ENCODE assay signal across 8 cellular contexts in the genomic region with DNA sequence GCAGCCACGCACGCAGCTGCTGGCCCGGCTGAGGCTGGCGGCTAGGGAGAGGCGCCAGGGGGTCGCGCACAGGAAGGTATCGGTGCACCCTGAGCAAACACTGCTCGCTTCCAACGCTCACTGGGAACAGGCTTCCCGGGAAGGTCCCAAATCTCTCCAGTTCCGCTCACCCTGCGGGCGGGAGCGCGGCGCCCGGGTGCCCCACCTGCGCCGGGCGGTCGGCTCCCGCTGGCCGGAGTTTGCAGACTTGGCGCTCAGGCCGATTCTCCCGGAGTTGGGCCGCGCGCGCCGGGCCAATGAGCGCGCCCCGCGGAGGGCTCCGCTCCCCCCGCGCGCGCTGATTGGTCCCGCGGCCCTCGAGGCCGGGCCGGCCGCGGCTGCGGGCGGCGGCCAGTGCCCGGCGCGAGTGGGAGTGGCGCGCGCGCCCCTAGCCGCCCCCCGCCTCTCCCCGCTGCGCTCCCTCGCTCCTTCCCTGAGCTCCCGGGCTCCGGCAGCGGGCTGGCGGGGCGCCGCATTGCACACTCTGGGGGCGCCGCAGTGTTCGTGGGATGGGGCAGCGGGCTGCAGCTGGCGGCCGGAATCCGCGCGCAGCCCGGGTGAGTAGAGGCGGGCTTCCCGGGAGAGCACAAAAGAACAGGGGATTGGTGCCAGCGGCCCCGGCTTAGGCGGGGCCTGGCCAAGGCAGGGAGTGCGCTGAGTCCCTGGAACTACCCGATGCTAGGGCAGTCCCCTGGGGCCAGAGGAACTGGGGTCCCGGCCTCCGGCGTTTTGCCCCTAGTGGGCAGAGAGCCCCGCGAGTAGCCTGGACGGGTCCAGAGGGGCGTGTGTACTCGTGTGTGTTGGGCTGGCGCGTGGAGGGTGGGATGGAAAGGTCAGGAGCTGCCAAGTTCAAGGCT. TPM values are rescaled to one million over a fixed set of nuclear protein-coding genes. Genes with fewer than 3 reads are reported as not detected.
DNase-seq lines count a peak whose midpoint lies in the region; ATAC-seq and TF ChIP-seq lines count a peak whose summit lies in the region.

A gene with protein sequence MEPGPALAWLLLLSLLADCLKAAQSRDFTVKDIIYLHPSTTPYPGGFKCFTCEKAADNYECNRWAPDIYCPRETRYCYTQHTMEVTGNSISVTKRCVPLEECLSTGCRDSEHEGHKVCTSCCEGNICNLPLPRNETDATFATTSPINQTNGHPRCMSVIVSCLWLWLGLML (plus strand): TSS at position 461 of the 896 bp plus-strand sequence. CDS start 107,122 bp downstream, outside the sequence.

- DNase-seq in DMS 273 treated with DMSO at 0.1 percent for 48 hours (lab: John Stamatoyannopoulos, UW), result peak; percentile 44
- DNase-seq in HL-60 (ENCODE audit: low read depth in 1 of 2, low spot score in 1 of 2), result no peak
- DNase-seq in PC-9, result peak; percentile 54 to 64
- peak; percentile 82 for DNase-seq in dermis blood vessel endothelial cell
- peak; percentile 82 to 85 (median 85) for DNase-seq in right lobe of liver
- peak; percentile 84 for DNase-seq in stomach
- no peak for DNase-seq in activated CD4-positive, alpha-beta T cell treated with anti-CD3 and anti-CD28 coated beads for 48 hours

- H3K9me3 ChIP-seq in PC-9 (ENCODE audit: insufficient read depth, low read depth) (no peaks in the 10 kb centered on the region), right lobe of liver (no peaks in the 10 kb centered on the region), stomach (no peaks in the 10 kb centered on the region)

- ATAC-seq in GM21367 (IDR thresholded peaks at IDR 0.05; ENCODE audit: unreplicated experiment) (peak; percentile 63), right lobe of liver (peak; percentile 92 to 98 (median 95))

- CTCF ChIA-PET in PC-9 (lab: Charles Lee), result no interaction called here

- 4% methylated on average over 13 of the region's 96 CpGs for WGBS in right lobe of liver (ENCODE audit: insufficient coverage, low coverage, low lambda C conversion rate, missing lambda C conversion rate)
- 0 to 3% (median 2%) methylated on average over 36 to 96 of the region's 96 CpGs for WGBS in stomach, 5 donors

- H3K4me1 ChIP-seq in PC-9 (replicated peaks; ENCODE audit: insufficient read depth), result peaks cover 6% of the 10 kb centered on the region; the same call in 1 of the 2 replicates
- peaks cover 0 to 5% (median 0%) of the 10 kb centered on the region in 4 donors for H3K4me1 ChIP-seq in right lobe of liver
- peaks cover 7 to 24% (median 16%) of the 10 kb centered on the region in 4 donors for H3K4me1 ChIP-seq in stomach

- intact Hi-C loops in PC-9 (cut with micrococcal nuclease; ENCODE audit: unreplicated experiment) (no loop called here), right lobe of liver (cut with DNase I) (no loop called here), stomach (cut with DNase I; ENCODE audit: low total_unique reads) (no loop called here)

- H3K4me3 ChIP-seq in HL-60 (replicated peaks; ENCODE audit: insufficient read depth, low read length) (peak within 1 kb of the TSS; percentile 35), PC-9 (peak within 1 kb of the TSS; percentile 85), right lobe of liver (peak within 1 kb of the TSS; percentile 59 to 81 (median 64)), stomach (peak within 1 kb of the TSS; percentile 65 to 80 (median 69))

- H3K36me3 ChIP-seq in PC-9 (ENCODE audit: low read depth) (no peaks in the 10 kb centered on the region), right lobe of liver (no peaks in the 10 kb centered on the region), stomach (no peaks in the 10 kb centered on the region)

- peaks cover 4% of the 10 kb centered on the region; the same call in 1 of the 2 replicates for H3F3A ChIP-seq in PC-9 (ENCODE audit: insufficient read depth, low read depth)

- peak within 1 kb of the TSS; percentile 96 for H2AFZ ChIP-seq in PC-9

- no peak for TF ChIP-seq EP300 in stomach (IDR thresholded peaks at IDR 0.05)

- peak within 1 kb of the TSS; percentile 83 for H3K4me2 ChIP-seq in PC-9

- H4K20me1 ChIP-seq in PC-9 (ENCODE audit: insufficient read depth), result no peaks in the 10 kb centered on the region

- no peak within 1 kb of the TSS for H3K27ac ChIP-seq in HL-60 (replicated peaks)
- 0 out of 2 replicates have a peak within 1 kb of the TSS, but pooled peaks have one; percentile 16 for H3K27ac ChIP-seq in PC-9
- H3K27ac ChIP-seq in right lobe of liver, result peak within 1 kb of the TSS in 1 of 3 donors; percentile 48
- H3K27ac ChIP-seq in stomach, result peak within 1 kb of the TSS; percentile 70 to 86 (median 83)

- TF ChIP-seq CTCF in HL-60 (IDR thresholded peaks at IDR 0.05; ENCODE audit: insufficient read depth, low read length), result no peak
- TF ChIP-seq CTCF in PC-9 (conservative IDR thresholded peaks at IDR 0.05), result no peak
- TF ChIP-seq CTCF in right lobe of liver (IDR thresholded peaks at IDR 0.05), result no peak
- TF ChIP-seq CTCF in stomach (IDR thresholded peaks at IDR 0.05), result no peak

- TF ChIP-seq POLR2A in right lobe of liver (IDR thresholded peaks at IDR 0.05), result peak; percentile 6
- no peak for TF ChIP-seq POLR2A in stomach (IDR thresholded peaks at IDR 0.05)

- H3K79me2 ChIP-seq in PC-9 (ENCODE audit: low read depth), result no peaks in the 10 kb centered on the region

- POLR2A ChIA-PET in PC-9 (lab: Charles Lee; ENCODE audit: unreplicated experiment), result no interaction called here

- no peaks in the 10 kb centered on the region for H3K9me2 ChIP-seq in PC-9 (ENCODE audit: insufficient read depth)

- no TSS peak for BruUV-seq in PC-9 (replicated peaks; lab: Mats Ljungman, UMichigan)

- H3K27me3 ChIP-seq in HL-60 (ENCODE audit: insufficient read depth, poor library complexity, severe bottlenecking) (peaks cover 45% of the 10 kb centered on the region), PC-9 (ENCODE audit: insufficient read depth, low read depth) (no peaks in the 10 kb centered on the region), right lobe of liver (no peaks in the 10 kb centered on the region), stomach (peaks cover 0 to 33% (median 5%) of the 10 kb centered on the region in 3 donors)

RNA-seq across cellular contexts. Expression of the gene that starts here (rescaled TPM):
- total RNA-seq in PC-9 (2021) (0.74 and 1.1 TPM in 2 replicates), dermis blood vessel endothelial cell (9.4 and 14.1 TPM in 2 replicates), right lobe of liver (under 1 TPM in 4 of 6 experiments, not detected in 2; 0.04 to 0.26 (median 0.12) TPM), stomach (1 to 10 TPM in 2 of 5 donors, under 1 TPM in 1, not detected in 2; 0.45 to 9.7 (median 8.1) TPM)
- polyA plus RNA-seq in stomach, result 1 to 10 TPM in 2 of 3 donors, under 1 TPM in 1; 0.80 to 3.5 (median 1.6) TPM

Comparison
In these comparisons a context has a peak if more than half of its experiments do, and no peak if none do; other contexts are left out.
1. Peak in DNase-seq, ATAC-seq and H3K4me3 ChIP-seq in right lobe of liver; RNA of the gene not detected or under 1 TPM.
2. DNase-seq: peak in DMS 273 treated with DMSO at 0.1 percent for 48 hours (single experiment), PC-9 (2 of 2), dermis blood vessel endothelial cell (single experiment) and stomach (single experiment); none in HL-60 (0 of 2) and activated CD4-positive, alpha-beta T cell treated with anti-CD3 and anti-CD28 coated beads for 48 hours (single experiment).
3. H3K4me3 ChIP-seq: peak in every context shown above with its lines; median percentile 85 in PC-9; 69 in stomach; 64 in right lobe of liver; 35 in HL-60.